In the genomic region with DNA sequence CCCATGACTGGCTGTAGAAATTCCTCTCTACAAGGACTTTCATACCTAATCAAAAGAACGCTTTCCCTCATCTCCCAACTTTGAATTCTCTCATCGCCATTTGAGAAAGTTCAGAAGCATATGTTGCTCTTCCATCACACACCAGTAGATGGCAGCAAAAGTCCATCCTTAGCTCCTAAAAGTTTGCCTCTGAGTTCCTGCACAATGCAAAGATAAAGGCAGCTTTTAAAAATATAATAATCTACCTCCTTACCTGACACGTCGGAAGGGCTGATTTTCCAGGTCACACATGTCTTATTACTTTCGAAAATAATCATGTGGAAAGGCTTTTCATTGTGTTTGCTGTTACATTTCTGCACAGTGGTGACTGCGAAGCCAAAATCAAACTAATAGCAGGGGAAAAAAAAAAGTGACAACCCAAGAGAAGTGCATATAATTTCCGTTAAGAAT, we compare ENCODE assay signal across 8 cellular contexts.
A peak's percentile ranks its signal among the peaks of the same experiment; 100 is the strongest.
DNase-seq lines count a peak whose midpoint lies in the region; ATAC-seq and TF ChIP-seq lines count a peak whose summit lies in the region.

No MANE protein-coding gene starts in this region.

- in situ Hi-C loops in HAP-1 (cut with MboI; ENCODE audit: low sequenced_read_pairs) = loop anchor here (25.0 kb wide), 1 partner anchor 278 kb away; no protein-coding TSS in a partner anchor

- intact Hi-C loops in esophagus muscularis mucosa (cut with DNase I) = loop anchor here (5.0 kb wide), 1 partner anchor 1472 kb away; no protein-coding TSS in a partner anchor
- intact Hi-C loops in aorta (cut with DNase I) = no loop called here

- peak overlapping the region; percentile 60 for H2AFZ ChIP-seq in neural progenitor cell (replicated peaks)

- H3K4me2 ChIP-seq in neural progenitor cell = no peak overlapping the region

- H3K4me3 ChIP-seq in HAP-1 = no peak overlapping the region
- no peak overlapping the region for H3K4me3 ChIP-seq in WERI-Rb-1 (ENCODE audit: low read depth, low read length)
- H3K4me3 ChIP-seq in esophagus muscularis mucosa = no peak overlapping the region
- no peak overlapping the region for H3K4me3 ChIP-seq in neural progenitor cell
- H3K4me3 ChIP-seq in aorta (ENCODE audit: low read length in 2 of 2) = no peak overlapping the region

- WGBS in esophagus muscularis mucosa = 21% methylated on average over 7 of the region's 7 CpGs
- WGBS in aorta, 2 donors = 13 to 18% methylated on average over 7 of the region's 7 CpGs

- H3K9me3 ChIP-seq in HAP-1 (no peaks in the 10 kb centered on the region), WERI-Rb-1 (ENCODE audit: severe bottlenecking) (no peaks in the 10 kb centered on the region), esophagus muscularis mucosa (no peaks in the 10 kb centered on the region), neural progenitor cell (ENCODE audit: low read depth) (no peaks in the 10 kb centered on the region), aorta (ENCODE audit: control insufficient read depth, low read length) (no peaks in the 10 kb centered on the region)

- no peak overlapping the region for H3K4me3 Mint-ChIP-seq in neural progenitor cell

- H3K79me2 ChIP-seq in neural progenitor cell (ENCODE audit: low read depth) = no peaks in the 10 kb centered on the region

- H3K4me1 ChIP-seq in HAP-1 (no peaks in the 10 kb centered on the region), esophagus muscularis mucosa (no peaks in the 10 kb centered on the region), neural progenitor cell (no peaks in the 10 kb centered on the region), aorta (ENCODE audit: control insufficient read depth in 1 of 2, insufficient read depth in 2 of 2, low read length in 2 of 2) (no peaks in the 10 kb centered on the region)

- H3K4me1 Mint-ChIP-seq in neural progenitor cell = peaks cover 2% of the 10 kb centered on the region

- H3K36me3 ChIP-seq in HAP-1 (replicated peaks) (no peaks in the 10 kb centered on the region), WERI-Rb-1 (no peaks in the 10 kb centered on the region), esophagus muscularis mucosa (no peaks in the 10 kb centered on the region), neural progenitor cell (no peaks in the 10 kb centered on the region), aorta (ENCODE audit: control insufficient read depth in 1 of 2, insufficient read depth in 2 of 2, low read length in 1 of 2) (no peaks in the 10 kb centered on the region)

- H3K27me3 Mint-ChIP-seq in neural progenitor cell (ENCODE audit: insufficient read depth, low read depth) = no peaks in the 10 kb centered on the region

- no peaks in the 10 kb centered on the region for H4K20me1 ChIP-seq in neural progenitor cell (ENCODE audit: low read depth)

- peak; percentile 1 to 14 for DNase-seq in activated CD4-positive, alpha-beta T cell treated with anti-CD3 and anti-CD28 coated beads for 24 hours (ENCODE audit: low read depth in 2 of 2)
- no peak for DNase-seq in activated CD4-positive, alpha-beta T cell treated with anti-CD3 and anti-CD28 coated beads for 1 hour
- DNase-seq in HAP-1 (ENCODE audit: low spot score in 2 of 2) = peak; percentile 55 to 70
- peak; percentile 10 for DNase-seq in NCI-H1105 (lab: John Stamatoyannopoulos, UW)
- peak; percentile 30 for DNase-seq in WERI-Rb-1
- no peak for DNase-seq in esophagus muscularis mucosa (ENCODE audit: extremely low spot score)
- DNase-seq in neural progenitor cell (ENCODE audit: low spot score) = peak; percentile 63
- DNase-seq in aorta = no peak

- H3K9ac ChIP-seq in neural progenitor cell = no peak overlapping the region

- no peak for TF ChIP-seq POLR2A in esophagus muscularis mucosa (IDR thresholded peaks at IDR 0.05; ENCODE audit: low read depth)

- no peak for TF ChIP-seq EP300 in esophagus muscularis mucosa (IDR thresholded peaks at IDR 0.05)

- peak; percentile 77 for TF ChIP-seq CTCF in WERI-Rb-1 (IDR thresholded peaks at IDR 0.05; ENCODE audit: low read depth, low read length)
- peak; percentile 82 to 94 (median 89) for TF ChIP-seq CTCF in esophagus muscularis mucosa (IDR thresholded peaks at IDR 0.05)
- TF ChIP-seq CTCF in neural progenitor cell (IDR thresholded peaks at IDR 0.05) = peak; percentile 97

- no peaks in the 10 kb centered on the region for H3K9me3 Mint-ChIP-seq in neural progenitor cell

- no peak overlapping the region for H3K27ac Mint-ChIP-seq in neural progenitor cell

- ATAC-seq in aorta (ENCODE audit: low FRiP score) = peak; percentile 76

- H3K27ac ChIP-seq in WERI-Rb-1 = no peak overlapping the region
- H3K27ac ChIP-seq in esophagus muscularis mucosa (replicated peaks in 1 of 4) = no peak overlapping the region
- no peak overlapping the region for H3K27ac ChIP-seq in neural progenitor cell
- no peak overlapping the region for H3K27ac ChIP-seq in aorta (ENCODE audit: low read depth in 1 of 2, low read length in 2 of 2)

- no peaks in the 10 kb centered on the region for H3F3A ChIP-seq in neural progenitor cell (ENCODE audit: low read depth)

- H3K27me3 ChIP-seq in HAP-1 (ENCODE audit: low read depth) (no peaks in the 10 kb centered on the region), WERI-Rb-1 (ENCODE audit: insufficient read depth, low read depth, severe bottlenecking) (no peaks in the 10 kb centered on the region), esophagus muscularis mucosa (peaks cover 0 to 5% (median 0%) of the 10 kb centered on the region in 4 donors), neural progenitor cell (no peaks in the 10 kb centered on the region), aorta (ENCODE audit: control insufficient read depth in 1 of 2, insufficient read depth in 2 of 2, low read length in 1 of 2) (no peaks in the 10 kb centered on the region)

- no peaks in the 10 kb centered on the region for H3K36me3 Mint-ChIP-seq in neural progenitor cell

Comparison
In these comparisons a context has a peak if more than half of its experiments do, and no peak if none do; other contexts are left out.
1. DNase-seq: peak in activated CD4-positive, alpha-beta T cell treated with anti-CD3 and anti-CD28 coated beads for 24 hours (2 of 2), HAP-1 (2 of 2), NCI-H1105 (single experiment), WERI-Rb-1 (single experiment) and neural progenitor cell (single experiment); none in activated CD4-positive, alpha-beta T cell treated with anti-CD3 and anti-CD28 coated beads for 1 hour (single experiment), esophagus muscularis mucosa (single experiment) and aorta (0 of 2).
2. Peak in every context shown above with its lines, with median percentiles within 50 percentile points of each other: CTCF ChIP-seq.